ENCODE assay signal across 8 cellular contexts in the genomic region with DNA sequence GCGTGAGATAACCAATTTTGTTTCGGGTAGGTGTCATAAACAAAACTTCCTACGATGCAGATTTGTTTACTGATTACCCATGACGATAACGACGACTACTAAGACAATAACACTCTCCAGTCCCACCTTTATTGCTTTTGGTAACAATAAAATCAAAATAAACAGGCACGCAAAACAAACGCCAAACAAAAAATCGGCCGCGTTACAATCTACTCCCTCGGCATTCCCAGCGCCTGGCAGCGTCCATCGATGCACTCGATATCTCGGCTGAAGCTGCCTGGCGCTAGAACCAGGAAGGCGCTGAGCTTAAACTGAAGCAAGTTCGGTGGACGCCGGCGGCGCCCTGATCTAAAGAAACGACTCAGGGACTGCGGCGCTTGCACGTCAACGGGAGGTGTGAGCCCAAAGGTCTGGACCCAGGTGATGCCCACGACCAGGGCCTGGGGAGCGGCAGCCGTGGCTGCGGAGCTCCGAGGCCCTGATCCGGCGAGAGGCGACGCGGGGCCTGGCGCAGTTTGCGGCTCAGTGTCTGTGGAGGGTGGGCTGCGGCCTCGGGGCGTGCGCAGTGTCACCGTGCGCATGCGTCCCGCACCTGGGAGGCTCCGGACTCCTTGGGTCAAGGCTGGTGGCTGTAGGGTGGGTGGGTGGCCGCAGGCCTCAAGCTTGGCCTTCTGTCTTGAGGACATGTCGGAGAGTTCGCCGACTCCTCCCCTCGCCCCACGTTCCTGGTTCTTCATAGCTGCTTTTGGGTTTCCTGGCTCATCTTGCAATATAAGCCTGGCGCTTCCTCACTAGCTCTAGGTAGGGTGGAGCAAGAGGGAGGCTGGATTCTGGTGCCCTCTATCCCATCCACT. TPM values are rescaled to one million over a fixed set of nuclear protein-coding genes. Genes with fewer than 3 reads are reported as not detected.
DNase-seq lines count a peak whose midpoint lies in the region; ATAC-seq and TF ChIP-seq lines count a peak whose summit lies in the region.

A gene with protein sequence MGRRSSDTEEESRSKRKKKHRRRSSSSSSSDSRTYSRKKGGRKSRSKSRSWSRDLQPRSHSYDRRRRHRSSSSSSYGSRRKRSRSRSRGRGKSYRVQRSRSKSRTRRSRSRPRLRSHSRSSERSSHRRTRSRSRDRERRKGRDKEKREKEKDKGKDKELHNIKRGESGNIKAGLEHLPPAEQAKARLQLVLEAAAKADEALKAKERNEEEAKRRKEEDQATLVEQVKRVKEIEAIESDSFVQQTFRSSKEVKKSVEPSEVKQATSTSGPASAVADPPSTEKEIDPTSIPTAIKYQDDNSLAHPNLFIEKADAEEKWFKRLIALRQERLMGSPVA (plus strand): TSS at position 286 of the 854 bp plus-strand sequence. CDS start 12,016 bp downstream, outside the sequence.

- H3K9me3 ChIP-seq in SK-N-MC (ENCODE audit: low read depth, low read length), result no peaks in the 10 kb centered on the region

- H3K9ac ChIP-seq in SK-N-MC (ENCODE audit: insufficient read length), result peak within 1 kb of the TSS; percentile 91

- H3K4me3 ChIP-seq in HFF-Myc (replicated peaks; ENCODE audit: low read depth, low read length) (peak within 1 kb of the TSS; percentile 66), SK-N-MC (peak within 1 kb of the TSS; percentile 97)

- H3K4me3 Mint-ChIP-seq in activated naive CD4-positive, alpha-beta T cell treated with anti-CD3 and anti-CD28 coated beads, Interleukin-2, amount 10 ng/mL, durations not matched to agents 7 days and 5 days, result peak within 1 kb of the TSS; percentile 74

- peaks cover 25% of the 10 kb centered on the region for H3K36me3 Mint-ChIP-seq in activated naive CD4-positive, alpha-beta T cell treated with anti-CD3 and anti-CD28 coated beads, Interleukin-2, amount 10 ng/mL, durations not matched to agents 7 days and 5 days

- TF ChIP-seq CTCF in HFF-Myc (IDR thresholded peaks at IDR 0.05; ENCODE audit: low read depth, low read length, missing control alignments) (no peak), omental fat pad (IDR thresholded peaks at IDR 0.05) (no peak)

- peak within 1 kb of the TSS; percentile 80 for H3K27ac Mint-ChIP-seq in activated naive CD4-positive, alpha-beta T cell treated with anti-CD3 and anti-CD28 coated beads, Interleukin-2, amount 10 ng/mL, durations not matched to agents 7 days and 5 days

- peaks cover 46% of the 10 kb centered on the region for H3K27me3 Mint-ChIP-seq in activated naive CD4-positive, alpha-beta T cell treated with anti-CD3 and anti-CD28 coated beads, Interleukin-2, amount 10 ng/mL, durations not matched to agents 7 days and 5 days

- peaks cover 11% of the 10 kb centered on the region; the same call in 1 of the 2 replicates for H3K36me3 ChIP-seq in SK-N-MC (ENCODE audit: insufficient read depth, low read length)

- H3K27ac ChIP-seq in SK-N-MC, result peak within 1 kb of the TSS; percentile 83
- no peak within 1 kb of the TSS for H3K27ac ChIP-seq in temporal lobe (ENCODE audit: low read depth, low read length)

- DNase-seq in GM03348 (ENCODE audit: low spot score), result peak; percentile 85
- DNase-seq in HFF-Myc (ENCODE audit: extremely low read depth, low read depth), result no peak
- DNase-seq in MV-4-11 (lab: John Stamatoyannopoulos, UW), result peak; percentile 82
- DNase-seq in SK-N-MC (ENCODE audit: low read depth, low spot score), result peak; percentile 71
- peak; percentile 87 for DNase-seq in activated naive CD4-positive, alpha-beta T cell treated with anti-CD3 and anti-CD28 coated beads, Interleukin-2, amount 10 ng/mL, durations not matched to agents 7 days and 5 days
- peak; percentile 83 for DNase-seq in globus pallidus (ENCODE audit: low spot score)
- DNase-seq in omental fat pad (ENCODE audit: low spot score), result peak; percentile 52

- CTCF ChIA-PET in activated naive CD4-positive, alpha-beta T cell treated with anti-CD3 and anti-CD28 coated beads, Interleukin-2, amount 10 ng/mL, durations not matched to agents 7 days and 5 days (lab: Charles Lee), result interaction anchor here (0.6 to 0.8 kb wide), 2 partner anchors 11 to 17 kb away, joined by 4 to 6 read pairs; no protein-coding TSS in a partner anchor

- peak; percentile 91 for ATAC-seq in omental fat pad (ENCODE audit: low FRiP score)

- H3K4me1 Mint-ChIP-seq in activated naive CD4-positive, alpha-beta T cell treated with anti-CD3 and anti-CD28 coated beads, Interleukin-2, amount 10 ng/mL, durations not matched to agents 7 days and 5 days, result peaks cover 56% of the 10 kb centered on the region

- H3K9me3 Mint-ChIP-seq in activated naive CD4-positive, alpha-beta T cell treated with anti-CD3 and anti-CD28 coated beads, Interleukin-2, amount 10 ng/mL, durations not matched to agents 7 days and 5 days, result peaks cover 16% of the 10 kb centered on the region

RNA-seq across cellular contexts. Expression of the gene that starts here (rescaled TPM):
- total RNA-seq in omental fat pad (10 to 100 TPM; 30.7 to 48.9 (median 40.9) TPM), temporal lobe (30.7 TPM)
